In the genomic region with DNA sequence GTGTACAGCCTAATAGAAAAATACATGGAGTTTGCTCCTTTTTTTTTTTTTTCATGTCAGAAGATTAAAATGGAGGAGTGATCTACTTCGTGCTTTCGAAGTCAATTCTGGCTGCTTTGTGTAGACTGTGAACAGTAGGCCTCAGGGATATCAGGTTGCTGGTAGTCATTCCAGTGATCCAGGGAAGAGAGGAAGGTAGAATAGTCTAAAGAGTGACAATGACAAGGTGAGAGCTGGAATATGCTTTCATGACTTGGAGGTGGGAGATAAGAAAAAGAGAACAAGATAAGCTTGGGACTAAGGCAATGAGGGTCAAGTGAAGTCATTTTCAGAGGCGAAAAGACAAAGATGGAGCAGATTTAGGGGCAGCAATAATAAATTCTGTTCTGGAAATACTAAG, we compare ENCODE assay signal across 36 cellular contexts.
"Had no signal": no experiment of that assay in that cellular context is flagged by ENCODE, and none has a peak within 500 bp of the region (broad histone marks: within the 10 kb centered on the region; RNA-seq: fewer than 3 reads in every experiment).

No MANE protein-coding gene starts in this region.

- H3K36me3 ChIP-seq: MG63 had no signal

- DNase-seq: Karpas-422, Kasumi-1, MG63, MM.1S, MV-4-11, NCI-H1048, NCI-H1092, NCI-H1092 treated with DMSO at 0.1 percent for 48 hours, NCI-H1105, NCI-H1105 treated with DMSO at 0.1 percent for 48 hours, NCI-H1417, NCI-H1417 treated with DMSO at 0.1 percent for 48 hours, NCI-H1436, NCI-H1436 treated with DMSO at 0.1 percent for 48 hours, NCI-H146, NCI-H1694, NCI-H1694 treated with DMSO at 0.1 percent for 48 hours, NCI-H187, NCI-H187 treated with DMSO at 0.1 percent for 48 hours, NCI-H1930, NCI-H2029, NCI-H2029 treated with DMSO at 0.1 percent for 48 hours, NCI-H2081, NCI-H2081 treated with DMSO at 0.1 percent for 48 hours, NCI-H2107, NCI-H2171, NCI-H2171 treated with DMSO at 0.1 percent for 48 hours, NCI-H2227 treated with DMSO at 0.1 percent for 48 hours, NCI-H226, NCI-H345, NCI-H446, NCI-H446 treated with DMSO at 0.1 percent for 48 hours, NCI-H510A, NCI-H510A treated with DMSO at 0.1 percent for 48 hours, NCI-H524, NCI-H524 treated with DMSO at 0.1 percent for 48 hours had no signal

- H3K4me3 ChIP-seq: MG63 had no signal

- H3K9me3 ChIP-seq: MG63 had no signal
